ENCODE assay signal across 17 cellular contexts in the genomic region with DNA sequence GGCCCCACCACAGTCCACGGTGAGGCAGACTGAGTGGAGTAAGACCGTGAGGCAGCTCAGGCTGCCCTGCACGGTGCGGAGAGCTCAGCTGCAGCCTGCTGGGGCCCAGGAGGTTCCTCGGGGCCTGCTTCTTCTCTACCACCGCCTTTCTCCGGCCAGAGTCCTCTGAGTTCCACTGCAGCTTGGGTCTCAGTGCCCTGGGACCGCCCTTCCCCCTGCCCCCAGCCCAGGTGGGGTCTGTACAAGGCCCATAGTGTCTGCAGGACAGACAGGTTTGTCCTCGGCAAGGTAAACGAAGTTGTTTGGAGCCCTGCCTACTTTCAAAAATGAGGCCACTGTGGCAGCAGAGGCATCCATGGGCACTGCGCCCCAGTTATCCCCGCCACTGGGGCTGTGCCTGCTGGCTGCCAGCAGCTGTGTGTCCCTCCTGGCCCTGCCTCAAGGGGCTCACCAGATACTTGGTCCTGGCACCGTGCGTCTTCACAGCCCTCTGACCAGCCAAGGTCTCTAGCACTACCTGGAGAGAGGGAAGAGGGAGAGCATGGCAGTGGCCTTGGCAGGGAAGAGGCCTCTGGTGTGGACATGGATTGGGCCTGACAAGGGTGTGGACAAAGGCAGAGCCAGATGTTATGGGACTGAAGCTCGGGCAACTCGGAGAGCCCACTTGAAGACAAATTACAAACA. TPM values are rescaled to one million over a fixed set of nuclear protein-coding genes. Genes with fewer than 3 reads are reported as not detected.
DNase-seq lines count a peak whose midpoint lies in the region; ATAC-seq and TF ChIP-seq lines count a peak whose summit lies in the region.
"Had no signal": no experiment of that assay in that cellular context is flagged by ENCODE, and none has a peak within 500 bp of the region (broad histone marks: within the 10 kb centered on the region; RNA-seq: fewer than 3 reads in every experiment).

No MANE protein-coding gene starts in this region.

- peaks cover 0 to 4% of the 10 kb centered on the region in 2 donors for H3K27me3 Mint-ChIP-seq in CD8-positive, alpha-beta memory T cell
- H3K27me3 Mint-ChIP-seq in activated B cell treated with CpG ODN at 0.5 μM for 24 hours = no peaks in the 10 kb centered on the region

- 0 out of 22 replicates have a peak, but pooled peaks cover 0 to 9% (median 0%) of the 10 kb centered on the region in 11 experiments for H3K9me3 ChIP-seq in BLaER1 treated with 17β-estradiol and CSF1 and Interleukin-3, amounts not matched to agents 10 nM and 100 nM (replicated peaks in 1 of 11)
- H3K9me3 ChIP-seq in CD8-positive, alpha-beta memory T cell (ENCODE audit: low read length) = no peaks in the 10 kb centered on the region
- H3K9me3 ChIP-seq: transverse colon had no signal

- H3K4me3 ChIP-seq in BLaER1 treated with 17β-estradiol and CSF1 and Interleukin-3, amounts not matched to agents 10 nM and 100 nM = peak overlapping the region in 1 of 10 experiments; percentile 74; a peak in 1 of 20 replicates
- H3K4me3 ChIP-seq in CD8-positive, alpha-beta memory T cell (ENCODE audit: low read length) = no peak overlapping the region
- H3K4me3 ChIP-seq: transverse colon had no signal

- H3K27ac ChIP-seq in BLaER1 treated with 17β-estradiol and CSF1 and Interleukin-3, amounts not matched to agents 10 nM and 100 nM = peak overlapping the region in 3 of 11 experiments; percentile 7 to 35 (median 34); a peak in 3 of 22 replicates
- no peak overlapping the region for H3K27ac ChIP-seq in CD8-positive, alpha-beta memory T cell (ENCODE audit: low read depth, low read length)
- no peak overlapping the region for H3K27ac ChIP-seq in foreskin keratinocyte
- H3K27ac ChIP-seq: parathyroid adenoma, transverse colon had no signal

- H3K4me1 ChIP-seq in BLaER1 treated with 17β-estradiol and CSF1 and Interleukin-3, amounts not matched to agents 10 nM and 100 nM = peaks cover 55 to 78% (median 75%) of the 10 kb centered on the region in 10 experiments
- H3K4me1 ChIP-seq in CD8-positive, alpha-beta memory T cell (ENCODE audit: insufficient read depth, low read length) = peaks cover 2% of the 10 kb centered on the region
- H3K4me1 ChIP-seq in foreskin keratinocyte = no peaks in the 10 kb centered on the region

- H3K36me3 Mint-ChIP-seq in CD8-positive, alpha-beta memory T cell = peaks cover 0 to 44% (median 6%) of the 10 kb centered on the region in 3 donors
- H3K36me3 Mint-ChIP-seq in activated B cell treated with CpG ODN at 0.5 μM for 24 hours (ENCODE audit: low read depth) = peaks cover 37% of the 10 kb centered on the region

- peaks cover 14 to 30% (median 16%) of the 10 kb centered on the region in 3 donors for H3K4me1 Mint-ChIP-seq in CD8-positive, alpha-beta memory T cell
- peaks cover 25% of the 10 kb centered on the region for H3K4me1 Mint-ChIP-seq in activated B cell treated with CpG ODN at 0.5 μM for 24 hours

- TF ChIP-seq CTCF in activated B cell treated with CpG ODN at 0.5 μM for 24 hours (IDR thresholded peaks at IDR 0.05) = no peak
- no peak for TF ChIP-seq CTCF in foreskin keratinocyte (conservative IDR thresholded peaks at IDR 0.05)

- H4K20me1 ChIP-seq in BLaER1 treated with 17β-estradiol and CSF1 and Interleukin-3, amounts not matched to agents 10 nM and 100 nM = peaks cover 22 to 86% (median 81%) of the 10 kb centered on the region in 11 experiments; a peak in 21 of 22 replicates

- POLR2A ChIA-PET in CD8-positive, alpha-beta memory T cell (lab: Charles Lee) = no interaction called here
- POLR2A ChIA-PET in activated B cell treated with CpG ODN at 0.5 μM for 24 hours (lab: Charles Lee) = interaction anchor here (0.5 kb wide), 1 partner anchor 283 kb away, joined by 12 read pairs; no protein-coding TSS in a partner anchor

- no peak for DNase-seq in CD8-positive, alpha-beta memory T cell
- DNase-seq in activated B cell treated with CpG ODN at 0.5 μM for 24 hours (no peak), islet precursor cell (peak; percentile 45), foreskin keratinocyte (no peak)
- DNase-seq: DMS53; KBM-7; NCI-H1105 treated with DMSO at 0.1 percent for 48 hours; NCI-H2171; NCI-H82; stimulated activated CD4-positive, alpha-beta T cell treated with anti-CD3 and anti-CD28 coated beads, Interleukin-4, amount 100 ng/mL, for 24 hours; stimulated activated CD8-positive, alpha-beta memory T cell treated with anti-CD3 and anti-CD28 coated beads, Interleukin-4, amount 100 ng/mL, for 48 hours; transverse colon had no signal

- CTCF ChIA-PET in CD8-positive, alpha-beta memory T cell (lab: Charles Lee) = interaction anchor here (1.2 kb wide), 1 partner anchor 11 kb away, joined by 3 read pairs; no protein-coding TSS in a partner anchor
- CTCF ChIA-PET in activated B cell treated with CpG ODN at 0.5 μM for 24 hours (lab: Charles Lee) = no interaction called here

- H3K4me3 Mint-ChIP-seq in CD8-positive, alpha-beta memory T cell = peak overlapping the region in 1 of 7 donors; percentile 30
- H3K4me3 Mint-ChIP-seq in activated B cell treated with CpG ODN at 0.5 μM for 24 hours = no peak overlapping the region

- no peaks in the 10 kb centered on the region for H3K9me3 Mint-ChIP-seq in CD8-positive, alpha-beta memory T cell
- H3K9me3 Mint-ChIP-seq in activated B cell treated with CpG ODN at 0.5 μM for 24 hours = no peaks in the 10 kb centered on the region

- intact Hi-C loops in activated B cell treated with CpG ODN at 0.5 μM for 24 hours (cut with micrococcal nuclease) = no loop called here

- peak overlapping the region in 5 of 8 donors; percentile 32 to 86 (median 54) for H3K27ac Mint-ChIP-seq in CD8-positive, alpha-beta memory T cell
- peak overlapping the region; percentile 66 for H3K27ac Mint-ChIP-seq in activated B cell treated with CpG ODN at 0.5 μM for 24 hours

- peaks cover 58 to 92% (median 84%) of the 10 kb centered on the region in 11 experiments for H3K27me3 ChIP-seq in BLaER1 treated with 17β-estradiol and CSF1 and Interleukin-3, amounts not matched to agents 10 nM and 100 nM
- H3K27me3 ChIP-seq in CD8-positive, alpha-beta memory T cell (ENCODE audit: insufficient read depth, low read length, poor library complexity, severe bottlenecking) = no peaks in the 10 kb centered on the region
- no peaks in the 10 kb centered on the region for H3K27me3 ChIP-seq in foreskin keratinocyte
- H3K27me3 ChIP-seq: transverse colon had no signal

- H3K4me2 ChIP-seq in BLaER1 treated with 17β-estradiol and CSF1 and Interleukin-3, amounts not matched to agents 10 nM and 100 nM = peak overlapping the region; percentile 78 to 95 (median 93); a peak in 21 of 22 replicates

- H3K36me3 ChIP-seq in BLaER1 treated with 17β-estradiol and CSF1 and Interleukin-3, amounts not matched to agents 10 nM and 100 nM = peaks cover 52 to 75% (median 66%) of the 10 kb centered on the region in 11 experiments
- no peaks in the 10 kb centered on the region for H3K36me3 ChIP-seq in CD8-positive, alpha-beta memory T cell (ENCODE audit: insufficient read depth, low read length)
- H3K36me3 ChIP-seq: transverse colon had no signal

- ATAC-seq in activated B cell treated with CpG ODN at 0.5 μM for 24 hours (ENCODE audit: low read depth) (no peak), foreskin keratinocyte (no peak), HG03520 (IDR thresholded peaks at IDR 0.05; ENCODE audit: unreplicated experiment) (no peak), HG02759 (IDR thresholded peaks at IDR 0.05; ENCODE audit: unreplicated experiment) (no peak), HG03039 (IDR thresholded peaks at IDR 0.05; ENCODE audit: unreplicated experiment) (no peak)

- H3K9ac ChIP-seq in BLaER1 treated with 17β-estradiol and CSF1 and Interleukin-3, amounts not matched to agents 10 nM and 100 nM = peak overlapping the region in 10 of 11 experiments; percentile 52 to 99 (median 94); a peak in 16 of 22 replicates
- H3K9ac ChIP-seq: parathyroid adenoma had no signal

RNA-seq across cellular contexts. Expression of a gene that starts 4.0 kb away (rescaled TPM):
- 100 to 1,000 TPM; 208 to 214 TPM for total RNA-seq in CD8-positive, alpha-beta memory T cell
- polyA plus RNA-seq in CD8-positive, alpha-beta memory T cell = 58.0 TPM
- total RNA-seq in activated B cell treated with CpG ODN at 0.5 μM for 24 hours = 134 and 146 TPM in 2 replicates
- total RNA-seq in foreskin keratinocyte = 161 and 174 TPM in 2 replicates
- 168 and 175 TPM in 2 replicates for polyA plus RNA-seq in foreskin keratinocyte

RNA-seq across cellular contexts. Expression of a gene that starts 43.2 kb away (rescaled TPM):
- total RNA-seq in CD8-positive, alpha-beta memory T cell = 1 to 10 TPM; 3.3 to 3.5 TPM
- 17.2 TPM for polyA plus RNA-seq in CD8-positive, alpha-beta memory T cell
- total RNA-seq in activated B cell treated with CpG ODN at 0.5 μM for 24 hours = 2.0 and 2.9 TPM in 2 replicates
- total RNA-seq in foreskin keratinocyte = 3.9 TPM in 2 replicates
- 5.0 and 5.4 TPM in 2 replicates for polyA plus RNA-seq in foreskin keratinocyte

RNA-seq across cellular contexts. Expression of a gene that starts 44.1 kb away (rescaled TPM):
- total RNA-seq in CD8-positive, alpha-beta memory T cell = 100 to 1,000 TPM; 152 to 156 TPM
- polyA plus RNA-seq in CD8-positive, alpha-beta memory T cell = 12.4 TPM
- total RNA-seq in activated B cell treated with CpG ODN at 0.5 μM for 24 hours (72.5 and 79.4 TPM in 2 replicates), foreskin keratinocyte (42.9 and 46.0 TPM in 2 replicates)
- polyA plus RNA-seq in foreskin keratinocyte = 22.0 and 23.2 TPM in 2 replicates
